Comparison of ENCODE assay signal across 7 cellular contexts in the genomic region with DNA sequence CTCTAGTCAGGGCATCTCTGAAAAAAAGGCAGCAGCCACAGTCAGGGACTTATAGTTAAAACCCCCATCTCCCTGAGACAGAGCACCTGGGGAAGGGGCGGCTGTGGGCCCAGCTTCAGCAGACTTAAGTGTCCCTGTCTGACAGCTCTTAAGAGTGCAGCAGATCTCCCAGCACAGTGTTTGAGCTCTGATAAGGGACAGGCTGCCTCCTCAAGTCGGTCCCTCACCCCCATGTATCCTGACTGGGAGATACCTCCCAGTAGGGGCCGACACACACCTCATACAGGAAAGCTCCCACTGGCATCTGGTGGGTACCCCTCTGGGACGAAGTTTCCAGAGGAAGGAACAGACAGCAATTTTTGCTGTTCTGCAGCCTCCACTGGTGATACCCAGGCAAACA.
"Had no signal": no experiment of that assay in that cellular context is flagged by ENCODE, and none has a peak within 500 bp of the region (broad histone marks: within the 10 kb centered on the region; RNA-seq: fewer than 3 reads in every experiment).

No MANE protein-coding gene starts in this region.

- ATAC-seq: K562 had no signal

- FAIRE-seq: HTR-8/SVneo, K562 had no signal

- H3K9ac ChIP-seq: GM23248 had no signal

- DNase-seq: GM23248, H7, HCEC 1CT, IMR-90, KG1 had no signal

- H2AFZ ChIP-seq: GM23248 had no signal

- H3K4me3 ChIP-seq: GM23248, K562 had no signal

- H3K27ac ChIP-seq: GM23248 had no signal
